Comparison of ENCODE assay signal across 8 cellular contexts in genomic region chr10:63133787-63134557, GRCh38. TPM values are rescaled to one million over a fixed set of nuclear protein-coding genes. Genes with fewer than 3 reads are reported as not detected.
A peak's percentile ranks its signal among the peaks of the same experiment; 100 is the strongest.
DNase-seq lines count a peak whose midpoint lies in the region; ATAC-seq and TF ChIP-seq lines count a peak whose summit lies in the region.

No MANE protein-coding gene starts in this region.

- H3K79me2 ChIP-seq in ACC112 (ENCODE audit: control insufficient read depth, insufficient read depth, low read length, unreplicated experiment): peaks cover 55% of the 10 kb centered on the region

- CTCF ChIA-PET in activated CD8-positive, alpha-beta T cell treated with anti-CD3 and anti-CD28 coated beads, Interleukin-2, amount 10 ng/mL, durations not matched to agents 7 days and 5 days (lab: Charles Lee): interaction anchor here (0.7 to 6.0 kb wide), 10 partner anchors 10 to 587 kb away, joined by 3 to 42 read pairs (median 4); no protein-coding TSS in a partner anchor

- TF ChIP-seq POLR2A in sigmoid colon (IDR thresholded peaks at IDR 0.05): no peak

- H3K4me3 Mint-ChIP-seq in activated CD8-positive, alpha-beta T cell treated with anti-CD3 and anti-CD28 coated beads, Interleukin-2, amount 10 ng/mL, durations not matched to agents 7 days and 5 days: peak overlapping the region; percentile 91
- peak overlapping the region; percentile 85 for H3K4me3 Mint-ChIP-seq in glutamatergic neuron (ENCODE audit: unreplicated experiment)

- TF ChIP-seq CTCF in glutamatergic neuron (IDR thresholded peaks at IDR 0.05; ENCODE audit: partially characterized antibody, unreplicated experiment): no peak
- TF ChIP-seq CTCF in sigmoid colon (IDR thresholded peaks at IDR 0.05): peak in 1 of 4 experiments; percentile 7

- no peaks in the 10 kb centered on the region for H3K27me3 Mint-ChIP-seq in activated CD8-positive, alpha-beta T cell treated with anti-CD3 and anti-CD28 coated beads, Interleukin-2, amount 10 ng/mL, durations not matched to agents 7 days and 5 days (ENCODE audit: low read depth)
- peaks cover 4% of the 10 kb centered on the region for H3K27me3 Mint-ChIP-seq in glutamatergic neuron (ENCODE audit: unreplicated experiment)

- H3K27ac Mint-ChIP-seq in activated CD8-positive, alpha-beta T cell treated with anti-CD3 and anti-CD28 coated beads, Interleukin-2, amount 10 ng/mL, durations not matched to agents 7 days and 5 days: peak overlapping the region; percentile 97
- H3K27ac Mint-ChIP-seq in glutamatergic neuron (ENCODE audit: unreplicated experiment): peak overlapping the region; percentile 39

- H3K27ac ChIP-seq in ACC112 (ENCODE audit: low read depth, low read length) (peak overlapping the region; percentile 78), sigmoid colon (peak overlapping the region; percentile 90 to 92 (median 91))

- H3K4me1 ChIP-seq in ACC112 (ENCODE audit: control insufficient read depth, insufficient read depth, low read length, unreplicated experiment) (peaks cover 20% of the 10 kb centered on the region), HAP-1 (peaks cover 3% of the 10 kb centered on the region; the same call in 1 of the 2 replicates), sigmoid colon (peaks cover 0 to 33% (median 27%) of the 10 kb centered on the region in 4 donors)

- 4 to 9% methylated on average over 11 of the region's 11 CpGs for WGBS in sigmoid colon, 2 donors

- H3K9me3 Mint-ChIP-seq in activated CD8-positive, alpha-beta T cell treated with anti-CD3 and anti-CD28 coated beads, Interleukin-2, amount 10 ng/mL, durations not matched to agents 7 days and 5 days (ENCODE audit: insufficient read depth): peaks cover 12% of the 10 kb centered on the region
- H3K9me3 Mint-ChIP-seq in glutamatergic neuron (ENCODE audit: unreplicated experiment): peaks cover 7% of the 10 kb centered on the region

- no peak for TF ChIP-seq EP300 in sigmoid colon (IDR thresholded peaks at IDR 0.05)

- intact Hi-C loops in sigmoid colon (cut with DNase I): loop anchor here (2.0 to 5.0 kb wide), 2 partner anchors 17 to 332 kb away; partner anchors contain the start of gene ADO

- in situ Hi-C loops in HAP-1 (cut with MboI; ENCODE audit: low sequenced_read_pairs): no loop called here

- no peak for DNase-seq in HAP-1 (ENCODE audit: low spot score in 2 of 2)
- no peak for DNase-seq in activated CD8-positive, alpha-beta T cell treated with anti-CD3 and anti-CD28 coated beads, Interleukin-2, amount 10 ng/mL, durations not matched to agents 7 days and 5 days
- DNase-seq in glutamatergic neuron: no peak
- peak; percentile 70 for DNase-seq in sigmoid colon
- no peak for DNase-seq in iPS-NIHi11 (ENCODE audit: low spot score)

- H3K4me1 Mint-ChIP-seq in activated CD8-positive, alpha-beta T cell treated with anti-CD3 and anti-CD28 coated beads, Interleukin-2, amount 10 ng/mL, durations not matched to agents 7 days and 5 days (ENCODE audit: low read depth): peaks cover 41% of the 10 kb centered on the region
- peaks cover 12% of the 10 kb centered on the region for H3K4me1 Mint-ChIP-seq in glutamatergic neuron (ENCODE audit: low read depth, unreplicated experiment)

- peaks cover 6% of the 10 kb centered on the region; the same call in 1 of the 2 replicates for H3K36me3 ChIP-seq in ACC112 (ENCODE audit: insufficient read depth, low read length)
- H3K36me3 ChIP-seq in HAP-1 (replicated peaks): 0 out of 2 replicates have a peak, but pooled peaks cover 2% of the 10 kb centered on the region
- no peaks in the 10 kb centered on the region for H3K36me3 ChIP-seq in sigmoid colon

- H2AFZ ChIP-seq in ACC112 (ENCODE audit: low read length, unreplicated experiment): peak overlapping the region; percentile 72

- peak; percentile 76 for ATAC-seq in activated CD8-positive, alpha-beta T cell treated with anti-CD3 and anti-CD28 coated beads, Interleukin-2, amount 10 ng/mL, durations not matched to agents 7 days and 5 days
- ATAC-seq in GM19324 (IDR thresholded peaks at IDR 0.05; ENCODE audit: low FRiP score, unreplicated experiment): no peak
- ATAC-seq in HG02970 (IDR thresholded peaks at IDR 0.05; ENCODE audit: low FRiP score, unreplicated experiment): no peak

- H3K4me3 ChIP-seq in ACC112 (ENCODE audit: low read depth, low read length): peak overlapping the region; percentile 86
- H3K4me3 ChIP-seq in HAP-1: peak overlapping the region; percentile 97
- H3K4me3 ChIP-seq in sigmoid colon: peak overlapping the region; percentile 82 to 93 (median 86)

- POLR2A ChIA-PET in activated CD8-positive, alpha-beta T cell treated with anti-CD3 and anti-CD28 coated beads, Interleukin-2, amount 10 ng/mL, durations not matched to agents 7 days and 5 days (lab: Charles Lee): interaction anchor here (0.6 to 1.5 kb wide), 9 partner anchors 11 to 586 kb away, joined by 3 to 8 read pairs (median 4); no protein-coding TSS in a partner anchor

- no peaks in the 10 kb centered on the region; the same call in 1 of the 2 replicates for H3K9me3 ChIP-seq in HAP-1
- no peaks in the 10 kb centered on the region for H3K9me3 ChIP-seq in sigmoid colon

- H3K27me3 ChIP-seq in ACC112 (ENCODE audit: insufficient read depth, low read length) (no peaks in the 10 kb centered on the region), HAP-1 (ENCODE audit: low read depth) (no peaks in the 10 kb centered on the region), sigmoid colon (no peaks in the 10 kb centered on the region)

- H3K36me3 Mint-ChIP-seq in activated CD8-positive, alpha-beta T cell treated with anti-CD3 and anti-CD28 coated beads, Interleukin-2, amount 10 ng/mL, durations not matched to agents 7 days and 5 days (ENCODE audit: low read depth): peaks cover 21% of the 10 kb centered on the region
- H3K36me3 Mint-ChIP-seq in glutamatergic neuron (ENCODE audit: unreplicated experiment): peaks cover 19% of the 10 kb centered on the region

RNA-seq across cellular contexts. Expression of gene NRBF2, which starts 0.8 kb away (rescaled TPM):
- 10 to 100 TPM; 21.8 to 22.6 TPM for total RNA-seq in activated CD8-positive, alpha-beta T cell treated with anti-CD3 and anti-CD28 coated beads, Interleukin-2, amount 10 ng/mL, durations not matched to agents 7 days and 5 days
- total RNA-seq in glutamatergic neuron (ENCODE audit: unreplicated experiment) (31.0 TPM), sigmoid colon (10 to 100 TPM; 12.7 to 15.0 (median 13.8) TPM)
- polyA plus RNA-seq in sigmoid colon: 10 to 100 TPM; 17.3 to 33.5 (median 30.0) TPM
